In the genomic region with DNA sequence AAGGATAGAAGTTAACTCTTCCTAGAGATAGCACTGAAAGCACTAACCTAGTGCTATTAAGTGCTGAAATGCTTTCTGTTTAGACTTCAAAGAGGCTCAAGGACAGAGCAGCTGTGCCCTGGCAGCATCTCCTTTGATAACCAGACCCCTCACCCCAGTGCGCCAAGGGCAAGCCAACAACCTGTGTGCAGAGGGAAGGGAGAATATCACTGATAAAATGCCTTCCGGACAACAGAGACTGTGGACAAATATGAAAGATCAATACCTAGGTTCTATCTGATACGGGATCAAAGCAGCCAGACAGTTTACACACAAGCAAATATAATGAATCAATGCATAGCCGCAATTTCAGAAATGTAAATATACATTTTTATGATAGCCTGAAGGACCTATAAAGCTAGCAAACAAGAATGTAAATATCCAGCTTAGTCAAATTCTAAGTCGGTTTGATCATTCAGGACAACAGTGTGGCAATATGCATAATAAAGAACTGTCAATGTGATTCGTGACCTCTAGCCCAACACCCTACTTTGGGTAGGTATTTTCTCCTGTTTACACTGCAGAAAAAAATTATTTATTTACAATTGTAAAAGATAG, we compare ENCODE assay signal across 1 cellular context.
TF ChIP-seq lines count a peak whose summit lies in the region.

No MANE protein-coding gene starts in this region.

TF ChIP-seq in HepG2, 621 proteins besides CTCF, POLR2A, EP300 and RAD21 (continued from another document and continues in another):
- TF ChIP-seq, protein P1, sequence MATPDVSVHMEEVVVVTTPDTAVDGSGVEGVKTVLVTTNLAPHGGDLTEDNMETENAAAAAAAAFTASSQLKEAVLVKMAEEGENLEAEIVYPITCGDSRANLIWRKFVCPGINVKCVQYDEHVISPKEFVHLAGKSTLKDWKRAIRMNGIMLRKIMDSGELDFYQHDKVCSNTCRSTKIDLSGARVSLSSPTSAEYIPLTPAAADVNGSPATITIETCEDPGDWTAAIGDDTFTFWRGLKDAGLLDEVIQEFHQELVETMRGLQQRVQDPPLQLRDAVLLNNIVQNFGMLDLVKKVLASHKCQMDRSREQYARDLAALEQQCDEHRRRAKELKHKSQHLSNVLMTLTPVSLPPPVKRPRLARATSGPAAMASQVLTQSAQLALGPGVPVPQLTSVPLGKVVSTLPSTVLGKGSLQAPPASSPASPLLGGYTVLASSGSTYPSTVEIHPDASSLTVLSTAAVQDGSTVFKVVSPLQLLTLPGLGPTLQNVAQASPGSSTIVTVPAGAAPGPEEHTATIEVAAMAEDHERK (CRISPR knock-in tag; IDR thresholded peaks at IDR 0.05; ENCODE audit: low read depth) = no peak; the same call in none of the 2 replicates
- TF ChIP-seq MEIS1 (CRISPR knock-in tag; IDR thresholded peaks at IDR 0.05; ENCODE audit: borderline replicate concordance) = peak; percentile 97
- TF ChIP-seq MAFK (conservative IDR thresholded peaks at IDR 0.05 in 1 of 2, IDR thresholded peaks at IDR 0.05 in 1 of 2; ENCODE audit: low read length in 2 of 2) = peak in 1 of 2 experiments; percentile 27; a peak in 1 of 4 replicates
- TF ChIP-seq CREB1 (IDR thresholded peaks at IDR 0.05) = peak; percentile 41
- TF ChIP-seq CREB1 (CRISPR knock-in tag; IDR thresholded peaks at IDR 0.05) = peak; percentile 90
- no peak for TF ChIP-seq PHF5A (CRISPR knock-in tag; IDR thresholded peaks at IDR 0.05; ENCODE audit: low read depth, unreplicated experiment)
- TF ChIP-seq STAG1 (CRISPR knock-in tag; IDR thresholded peaks at IDR 0.05) = peak; percentile 48
- TF ChIP-seq ZBTB2 (CRISPR knock-in tag; IDR thresholded peaks at IDR 0.05; ENCODE audit: low read depth) = peak; percentile 64; the same call in 1 of the 2 replicates
- TF ChIP-seq REST (IDR thresholded peaks at IDR 0.05; ENCODE audit: borderline replicate concordance in 1 of 2, low read depth in 1 of 2, low read length in 2 of 2) = peak in 1 of 2 experiments; percentile 88; a peak in 2 of 4 replicates
- no peak; the same call in 1 of the 2 replicates for TF ChIP-seq ZNF136 (CRISPR knock-in tag; IDR thresholded peaks at IDR 0.05; ENCODE audit: low read depth)
- TF ChIP-seq AKAP8 (CRISPR knock-in tag; IDR thresholded peaks at IDR 0.05) = peak; percentile 97
- TF ChIP-seq ZNF839 (CRISPR knock-in tag; IDR thresholded peaks at IDR 0.05; ENCODE audit: borderline replicate concordance) = no peak
- peak; percentile 68; the same call in 1 of the 2 replicates for TF ChIP-seq NAIF1 (CRISPR knock-in tag; IDR thresholded peaks at IDR 0.05; ENCODE audit: borderline replicate concordance)
- no peak for TF ChIP-seq SRSF4 (IDR thresholded peaks at IDR 0.05; ENCODE audit: low read depth, low read length, poor library complexity, severe bottlenecking)
- TF ChIP-seq, protein P2, sequence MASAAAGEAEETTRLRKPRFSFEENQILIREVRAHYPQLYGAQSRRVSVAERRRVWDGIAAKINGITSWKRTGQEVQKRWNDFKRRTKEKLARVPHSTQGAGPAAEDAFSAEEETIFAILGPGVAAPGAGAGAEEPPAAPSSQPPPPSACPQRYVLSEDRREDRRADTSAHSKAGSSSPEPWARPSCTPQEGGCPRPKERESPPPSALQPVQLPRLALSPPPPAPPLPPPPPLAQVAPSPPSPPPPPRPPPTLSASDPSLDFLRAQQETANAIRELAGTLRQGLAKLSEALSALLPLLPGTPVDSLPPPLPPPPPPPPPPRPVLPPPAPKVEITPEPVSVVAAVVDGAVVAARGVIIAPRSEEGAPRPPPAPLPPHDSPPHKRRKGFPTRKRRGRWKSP (CRISPR knock-in tag; IDR thresholded peaks at IDR 0.05) = peak; percentile 96
- no peak for TF ChIP-seq PAF1 (CRISPR knock-in tag; IDR thresholded peaks at IDR 0.05)
- 0 out of 2 replicates have a peak, but pooled peaks have one; percentile 29 for TF ChIP-seq SSRP1 (CRISPR knock-in tag; IDR thresholded peaks at IDR 0.05)
- TF ChIP-seq FOXA1 (IDR thresholded peaks at IDR 0.05) = peak; percentile 100
- TF ChIP-seq FOXA1 (CRISPR knock-in tag; IDR thresholded peaks at IDR 0.05) = peak; percentile 99
- TF ChIP-seq ZZZ3 (CRISPR knock-in tag; IDR thresholded peaks at IDR 0.05; ENCODE audit: borderline replicate concordance) = peak; percentile 52; the same call in 1 of the 2 replicates
- TF ChIP-seq TSC22D2 (CRISPR knock-in tag; IDR thresholded peaks at IDR 0.05; ENCODE audit: borderline replicate concordance) = no peak; the same call in 1 of the 2 replicates
- TF ChIP-seq CEBPZ (IDR thresholded peaks at IDR 0.05; ENCODE audit: low read length) = no peak
- TF ChIP-seq NFKB2 (CRISPR knock-in tag; IDR thresholded peaks at IDR 0.05; ENCODE audit: borderline replicate concordance) = peak; percentile 54; the same call in 1 of the 2 replicates
- no peak for TF ChIP-seq ZNF512 (CRISPR knock-in tag; IDR thresholded peaks at IDR 0.05)
- TF ChIP-seq ZNF691 (CRISPR knock-in tag; IDR thresholded peaks at IDR 0.05; ENCODE audit: borderline replicate concordance, low read depth) = peak; percentile 91
- no peak for TF ChIP-seq MBNL3 (CRISPR knock-in tag; conservative IDR thresholded peaks at IDR 0.05)
- TF ChIP-seq GZF1 (CRISPR knock-in tag; IDR thresholded peaks at IDR 0.05) = peak; percentile 70; the same call in 1 of the 2 replicates
- TF ChIP-seq SRSF9 (IDR thresholded peaks at IDR 0.05; ENCODE audit: borderline replicate concordance, insufficient read depth, low read depth, low read length, poor library complexity, severe bottlenecking) = no peak
- TF ChIP-seq GFI1 (CRISPR knock-in tag; IDR thresholded peaks at IDR 0.05; ENCODE audit: borderline replicate concordance) = peak; percentile 99
- 0 out of 2 replicates have a peak, but pooled peaks have one; percentile 68 for TF ChIP-seq YEATS4 (CRISPR knock-in tag; IDR thresholded peaks at IDR 0.05; ENCODE audit: borderline replicate concordance)
- TF ChIP-seq RFX3 (CRISPR knock-in tag; IDR thresholded peaks at IDR 0.05) = no peak
- TF ChIP-seq ZNF275 (CRISPR knock-in tag; IDR thresholded peaks at IDR 0.05; ENCODE audit: borderline replicate concordance) = peak; percentile 97; the same call in 1 of the 2 replicates
- no peak; the same call in 1 of the 2 replicates for TF ChIP-seq PAX8 (CRISPR knock-in tag; IDR thresholded peaks at IDR 0.05; ENCODE audit: borderline replicate concordance)
- peak; percentile 78; the same call in 1 of the 2 replicates for TF ChIP-seq RNF2 (conservative IDR thresholded peaks at IDR 0.05; ENCODE audit: low read depth)
- TF ChIP-seq ZSCAN30 (CRISPR knock-in tag; IDR thresholded peaks at IDR 0.05) = peak; percentile 97
- peak; percentile 22; the same call in 1 of the 2 replicates for TF ChIP-seq CHD4 (IDR thresholded peaks at IDR 0.05; ENCODE audit: borderline replicate concordance, low read length)
- no peak for TF ChIP-seq E2F5 (CRISPR knock-in tag; conservative IDR thresholded peaks at IDR 0.05)
- TF ChIP-seq ZNF709 (CRISPR knock-in tag; IDR thresholded peaks at IDR 0.05) = peak; percentile 64; the same call in 1 of the 2 replicates
- peak; percentile 100 for TF ChIP-seq TBX2 (CRISPR knock-in tag; IDR thresholded peaks at IDR 0.05; ENCODE audit: borderline replicate concordance)
- TF ChIP-seq NONO (IDR thresholded peaks at IDR 0.05) = no peak
- peak; percentile 96 for TF ChIP-seq NONO (CRISPR knock-in tag; conservative IDR thresholded peaks at IDR 0.05)
